In the genomic region with DNA sequence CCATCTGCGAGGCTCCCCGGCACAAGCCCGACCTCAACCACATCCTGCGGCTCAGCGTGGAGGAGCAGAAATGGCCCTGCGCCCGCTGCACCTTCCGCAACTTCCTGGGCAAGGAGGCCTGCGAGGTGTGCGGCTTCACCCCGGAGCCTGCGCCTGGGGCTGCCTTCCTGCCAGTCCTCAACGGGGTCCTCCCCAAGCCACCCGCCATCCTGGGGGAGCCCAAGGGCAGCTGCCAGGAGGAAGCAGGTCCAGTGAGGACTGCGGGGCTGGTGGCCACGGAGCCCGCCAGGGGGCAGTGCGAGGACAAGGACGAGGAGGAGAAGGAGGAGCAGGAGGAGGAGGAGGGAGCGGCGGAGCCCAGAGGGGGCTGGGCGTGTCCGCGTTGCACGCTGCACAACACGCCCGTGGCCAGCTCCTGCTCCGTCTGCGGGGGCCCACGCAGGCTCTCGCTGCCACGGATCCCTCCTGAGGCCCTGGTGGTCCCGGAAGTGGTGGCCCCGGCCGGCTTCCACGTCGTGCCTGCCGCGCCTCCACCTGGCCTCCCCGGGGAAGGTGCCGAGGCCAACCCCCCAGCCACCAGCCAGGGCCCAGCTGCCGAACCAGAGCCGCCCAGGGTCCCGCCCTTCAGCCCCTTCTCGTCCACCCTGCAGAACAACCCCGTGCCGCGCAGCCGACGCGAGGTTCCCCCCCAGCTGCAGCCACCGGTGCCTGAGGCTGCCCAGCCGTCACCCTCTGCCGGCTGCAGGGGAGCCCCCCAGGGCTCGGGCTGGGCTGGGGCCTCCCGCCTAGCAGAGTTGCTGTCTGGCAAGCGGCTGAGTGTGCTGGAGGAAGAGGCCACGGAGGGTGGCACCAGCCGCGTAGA, we compare ENCODE assay signal across 6 cellular contexts. TPM values are rescaled to one million over a fixed set of nuclear protein-coding genes. Genes with fewer than 3 reads are reported as not detected.
A peak's percentile ranks its signal among the peaks of the same experiment; 100 is the strongest.
DNase-seq lines count a peak whose midpoint lies in the region; ATAC-seq, FAIRE-seq and TF ChIP-seq lines count a peak whose summit lies in the region.

No MANE protein-coding gene starts in this region.

- ATAC-seq in K562 (peak; percentile 93), GM21529 (IDR thresholded peaks at IDR 0.05; ENCODE audit: unreplicated experiment) (no peak)

- H3K4me3 ChIP-seq in K562: no peak overlapping the region

- no peaks in the 10 kb centered on the region for H3K36me3 Mint-ChIP-seq in neural crest cell (ENCODE audit: low read depth)

- CTCF ChIA-PET in K562 (lab: Yijun Ruan, JAX; ENCODE audit: low intra/inter-chr PET ratio): no interaction called here

- in situ Hi-C loops in K562 (cut with MboI): no loop called here

- no peak overlapping the region for H3K27ac Mint-ChIP-seq in neural crest cell (ENCODE audit: unreplicated experiment)

- no peaks in the 10 kb centered on the region for H3K9me3 Mint-ChIP-seq in neural crest cell

- H3K9ac ChIP-seq in K562 (ENCODE audit: insufficient read depth in 1 of 2, low read depth in 2 of 2, low read length in 2 of 2): 0 out of 4 replicates have a peak overlapping the region, but pooled peaks of 1 of the 2 experiments have one; percentile 61

- no peak overlapping the region for H3K27ac ChIP-seq in K562 (ENCODE audit: extremely low read depth, low read depth, low read length)

- H3K79me2 ChIP-seq in K562 (ENCODE audit: control insufficient read depth, insufficient read depth, low read length): peaks cover 58% of the 10 kb centered on the region

- FAIRE-seq in K562 (lab: Jason Lieb, UNC): peak; percentile 66

- intact Hi-C loops in K562 (cut with micrococcal nuclease): no loop called here

- no peak overlapping the region for H3K4me3 Mint-ChIP-seq in neural crest cell

- peaks cover 0 to 60% of the 10 kb centered on the region in 2 experiments; a peak in 3 of 5 replicates for H3K4me1 ChIP-seq in K562 (replicated peaks in 1 of 2; ENCODE audit: control insufficient read depth in 2 of 2, insufficient read depth in 2 of 2, low read length in 2 of 2)

- no peaks in the 10 kb centered on the region for H3K4me1 Mint-ChIP-seq in neural crest cell

- no peaks in the 10 kb centered on the region for H3K27me3 ChIP-seq in K562 (ENCODE audit: control insufficient read depth in 2 of 2, insufficient read depth in 2 of 2, low read length in 2 of 2)

- POLR2A ChIA-PET in K562 (lab: Yijun Ruan, JAX): interaction anchor here (1.0 kb wide), 1 partner anchor 30 kb away, joined by 3 read pairs; no protein-coding TSS in a partner anchor

- H2AFZ ChIP-seq in K562 (ENCODE audit: low read depth, low read length): no peak overlapping the region

- peaks cover 72% of the 10 kb centered on the region; the same call in 1 of the 3 replicates for H3K36me3 ChIP-seq in K562 (ENCODE audit: control insufficient read depth, insufficient read depth, low read length)

- no peak for TF ChIP-seq POLR2A in K562 (conservative IDR thresholded peaks at IDR 0.05)

- WGBS in K562 (ENCODE audit: insufficient coverage, low coverage, missing lambda C conversion rate): 82% methylated on average over 11 of the region's 60 CpGs

- no peaks in the 10 kb centered on the region for H3K9me3 ChIP-seq in K562 (replicated peaks; ENCODE audit: control insufficient read depth, insufficient read depth, low read depth, low read length)

- H4K20me1 ChIP-seq in K562 (replicated peaks; ENCODE audit: control insufficient read depth, insufficient read depth, low read length): 0 out of 2 replicates have a peak, but pooled peaks cover 7% of the 10 kb centered on the region

- no peak overlapping the region for H3K4me2 ChIP-seq in K562 (ENCODE audit: insufficient read depth, low read length)

- H3K9me1 ChIP-seq in K562 (ENCODE audit: control insufficient read depth, insufficient read depth, low read length): no peaks in the 10 kb centered on the region

- TF ChIP-seq CTCF in K562 (IDR thresholded peaks at IDR 0.05 in 2 of 3, conservative IDR thresholded peaks at IDR 0.05 in 1 of 3; ENCODE audit: insufficient read depth in 2 of 3, low read depth in 1 of 3, low read length in 3 of 3) (peak; percentile 57 to 65 (median 62)), neural crest cell (conservative IDR thresholded peaks at IDR 0.05) (peak; percentile 67)

- no peaks in the 10 kb centered on the region for H3K27me3 Mint-ChIP-seq in neural crest cell (ENCODE audit: low read depth)

- BruUV-seq in K562 (replicated peaks; lab: Mats Ljungman, UMichigan): TSS peak; percentile 23

- no peak for TF ChIP-seq EP300 in K562 (IDR thresholded peaks at IDR 0.05; ENCODE audit: low read length)

- DNase-seq in NCI-H2227 (lab: John Stamatoyannopoulos, UW; ENCODE audit: unreplicated experiment) (peak; percentile 33), NCI-H2227 treated with DMSO at 0.1 percent for 48 hours (lab: John Stamatoyannopoulos, UW) (no peak), K562 (ENCODE audit: extremely low read depth in 1 of 4, low spot score in 3 of 4) (peak; percentile 46 to 63 (median 57)), neural crest cell (ENCODE audit: low read depth, low spot score) (peak; percentile 78), pons (ENCODE audit: low spot score) (no peak)

- TF ChIP-seq RAD21 in K562 (CRISPR knock-in tag; conservative IDR thresholded peaks at IDR 0.05 in 1 of 2, IDR thresholded peaks at IDR 0.05 in 1 of 2): peak; percentile 39 to 58; a peak in 3 of 4 replicates

RNA-seq across cellular contexts. Expression of gene PRR35, which starts 13.1 kb away (rescaled TPM):
- total RNA-seq in K562 (2011; cell fraction: chromatin; rRNA removed; ENCODE audit: low replicate concordance): 0.18 and 0.79 TPM in 2 replicates
- 0.66 and 1.3 TPM in 2 replicates for total RNA-seq in K562 (2011; cell fraction: nucleolus; rRNA removed)
- 0.29 and 0.53 TPM in 2 replicates for total RNA-seq in K562 (2011; cell fraction: nucleoplasm; rRNA removed)
- total RNA-seq in K562 (2014; rRNA removed) (0.41 and 0.45 TPM in 2 replicates), K562 (2014; rRNA removed; fragmentation: Illumina TruSeq; extraction: Trizol) (not detected in 2 replicates), K562 (2015; rRNA removed; fragmentation: Illumina TruSeq; extraction: Trizol) (0.08 TPM in 1 of 2 replicates, not detected in the other), K562 (2021) (0.18 and 0.42 TPM in 2 replicates), neural crest cell (not detected in 2 replicates)
- polyA plus RNA-seq in K562 (2011; rRNA removed) (0.09 and 0.17 TPM in 2 replicates), K562 (2014; fragmentation: Illumina TruSeq; extraction: Trizol) (0.07 TPM in 1 of 2 replicates, not detected in the other), K562 (2014; fragmentation: Nextera tagmentation; extraction: Ambion mirVana) (not detected), K562 (2014; rRNA removed) (0.15 and 0.24 TPM in 2 replicates)
- polyA plus RNA-seq in K562 (2011; cell fraction: cytosol; rRNA removed): 0.07 and 1.2 TPM in 2 replicates
- polyA plus RNA-seq in K562 (2011; cell fraction: nucleus; rRNA removed): 0.20 and 2.2 TPM in 2 replicates
- polyA plus RNA-seq in K562 (2012): 0.09 and 0.14 TPM in 2 replicates
- polyA minus RNA-seq in K562 (2011; rRNA and poly(A)+ RNA removed): not detected in 2 replicates
- polyA minus RNA-seq in K562 (2011; cell fraction: cytosol; rRNA and poly(A)+ RNA removed): not detected in 2 replicates
- polyA minus RNA-seq in K562 (2011; cell fraction: nucleus; rRNA and poly(A)+ RNA removed): 0.27 TPM in 1 of 2 replicates, not detected in the other

RNA-seq across cellular contexts. Expression of gene CAPN15, which starts 19.6 kb away (rescaled TPM):
- 95.0 and 335 TPM in 2 replicates for total RNA-seq in K562 (2011; cell fraction: chromatin; rRNA removed; ENCODE audit: low replicate concordance)
- total RNA-seq in K562 (2011; cell fraction: nucleolus; rRNA removed): 221 and 227 TPM in 2 replicates
- 99.2 and 108 TPM in 2 replicates for total RNA-seq in K562 (2011; cell fraction: nucleoplasm; rRNA removed)
- total RNA-seq in K562 (2014; rRNA removed): 63.2 and 81.8 TPM in 2 replicates
- total RNA-seq in K562 (2014; rRNA removed; fragmentation: Illumina TruSeq; extraction: Trizol): 4.2 and 4.3 TPM in 2 replicates
- total RNA-seq in K562 (2015; rRNA removed; fragmentation: Illumina TruSeq; extraction: Trizol): 26.1 and 28.1 TPM in 2 replicates
- 105 and 111 TPM in 2 replicates for total RNA-seq in K562 (2021)
- 14.2 and 20.5 TPM in 2 replicates for polyA plus RNA-seq in K562 (2011; rRNA removed)
- 20.0 and 89.6 TPM in 2 replicates for polyA plus RNA-seq in K562 (2011; cell fraction: cytosol; rRNA removed)
- 120 and 194 TPM in 2 replicates for polyA plus RNA-seq in K562 (2011; cell fraction: nucleus; rRNA removed)
- polyA plus RNA-seq in K562 (2012): 43.4 and 45.5 TPM in 2 replicates
- polyA plus RNA-seq in K562 (2014; fragmentation: Illumina TruSeq; extraction: Trizol): 4.9 and 23.2 TPM in 2 replicates
- polyA plus RNA-seq in K562 (2014; fragmentation: Nextera tagmentation; extraction: Ambion mirVana): under 1 TPM; 0.62 to 0.77 TPM
- polyA plus RNA-seq in K562 (2014; rRNA removed): 50.2 and 52.3 TPM in 2 replicates
- polyA minus RNA-seq in K562 (2011; rRNA and poly(A)+ RNA removed): 5.4 and 12.8 TPM in 2 replicates
- polyA minus RNA-seq in K562 (2011; cell fraction: cytosol; rRNA and poly(A)+ RNA removed): 69.7 and 71.5 TPM in 2 replicates
- polyA minus RNA-seq in K562 (2011; cell fraction: nucleus; rRNA and poly(A)+ RNA removed): 29.7 and 35.1 TPM in 2 replicates
- 56.9 and 60.3 TPM in 2 replicates for total RNA-seq in neural crest cell

RNA-seq across cellular contexts. Expression of gene NHLRC4, which starts 19.7 kb away (rescaled TPM):
- 3.1 and 8.5 TPM in 2 replicates for total RNA-seq in K562 (2011; cell fraction: chromatin; rRNA removed; ENCODE audit: low replicate concordance)
- 8.4 and 8.8 TPM in 2 replicates for total RNA-seq in K562 (2011; cell fraction: nucleolus; rRNA removed)
- 5.0 TPM in 2 replicates for total RNA-seq in K562 (2011; cell fraction: nucleoplasm; rRNA removed)
- 2.6 and 3.1 TPM in 2 replicates for total RNA-seq in K562 (2014; rRNA removed)
- 0.47 and 0.48 TPM in 2 replicates for total RNA-seq in K562 (2014; rRNA removed; fragmentation: Illumina TruSeq; extraction: Trizol)
- 1.2 and 1.3 TPM in 2 replicates for total RNA-seq in K562 (2015; rRNA removed; fragmentation: Illumina TruSeq; extraction: Trizol)
- 2.0 and 3.0 TPM in 2 replicates for total RNA-seq in K562 (2021)
- 1.3 and 1.7 TPM in 2 replicates for polyA plus RNA-seq in K562 (2011; rRNA removed)
- 2.0 and 4.5 TPM in 2 replicates for polyA plus RNA-seq in K562 (2011; cell fraction: cytosol; rRNA removed)
- 6.2 and 8.3 TPM in 2 replicates for polyA plus RNA-seq in K562 (2011; cell fraction: nucleus; rRNA removed)
- 1.7 and 7.2 TPM in 2 replicates for polyA plus RNA-seq in K562 (2012)
- polyA plus RNA-seq in K562 (2014; fragmentation: Illumina TruSeq; extraction: Trizol): 0.24 and 1.1 TPM in 2 replicates
- polyA plus RNA-seq in K562 (2014; fragmentation: Nextera tagmentation; extraction: Ambion mirVana): not detected
- polyA plus RNA-seq in K562 (2014; rRNA removed): 3.2 and 3.7 TPM in 2 replicates
- 0.39 and 0.51 TPM in 2 replicates for polyA minus RNA-seq in K562 (2011; rRNA and poly(A)+ RNA removed)
- 1.3 TPM in 1 of 2 replicates, not detected in the other for polyA minus RNA-seq in K562 (2011; cell fraction: cytosol; rRNA and poly(A)+ RNA removed)
- polyA minus RNA-seq in K562 (2011; cell fraction: nucleus; rRNA and poly(A)+ RNA removed): 6.5 and 8.1 TPM in 2 replicates
- 0.84 and 0.86 TPM in 2 replicates for total RNA-seq in neural crest cell

RNA-seq across cellular contexts. Expression of gene PIGQ, which starts 22.6 kb away (rescaled TPM):
- 51.8 and 208 TPM in 2 replicates for total RNA-seq in K562 (2011; cell fraction: chromatin; rRNA removed; ENCODE audit: low replicate concordance)
- 193 and 220 TPM in 2 replicates for total RNA-seq in K562 (2011; cell fraction: nucleolus; rRNA removed)
- total RNA-seq in K562 (2011; cell fraction: nucleoplasm; rRNA removed): 84.0 and 92.9 TPM in 2 replicates
- total RNA-seq in K562 (2014; rRNA removed) (30.7 and 36.1 TPM in 2 replicates), K562 (2014; rRNA removed; fragmentation: Illumina TruSeq; extraction: Trizol) (2.3 and 3.4 TPM in 2 replicates), K562 (2015; rRNA removed; fragmentation: Illumina TruSeq; extraction: Trizol) (14.1 and 14.3 TPM in 2 replicates), K562 (2021) (43.7 and 49.6 TPM in 2 replicates), neural crest cell (84.9 and 91.7 TPM in 2 replicates)
- polyA plus RNA-seq in K562 (2011; rRNA removed) (11.2 and 19.4 TPM in 2 replicates), K562 (2014; fragmentation: Illumina TruSeq; extraction: Trizol) (11.7 and 21.9 TPM in 2 replicates), K562 (2014; fragmentation: Nextera tagmentation; extraction: Ambion mirVana) (1 to 10 TPM in 1 of 2 experiments, under 1 TPM in 1; 0.20 to 2.5 TPM), K562 (2014; rRNA removed) (42.1 and 42.3 TPM in 2 replicates)
- 15.7 and 51.3 TPM in 2 replicates for polyA plus RNA-seq in K562 (2011; cell fraction: cytosol; rRNA removed)
- 84.7 and 175 TPM in 2 replicates for polyA plus RNA-seq in K562 (2011; cell fraction: nucleus; rRNA removed)
- polyA plus RNA-seq in K562 (2012): 22.2 and 33.3 TPM in 2 replicates
- 9.6 and 17.9 TPM in 2 replicates for polyA minus RNA-seq in K562 (2011; rRNA and poly(A)+ RNA removed)
- 11.2 and 15.5 TPM in 2 replicates for polyA minus RNA-seq in K562 (2011; cell fraction: cytosol; rRNA and poly(A)+ RNA removed)
- polyA minus RNA-seq in K562 (2011; cell fraction: nucleus; rRNA and poly(A)+ RNA removed): 33.2 and 44.4 TPM in 2 replicates

RNA-seq across cellular contexts. Expression of gene RAB40C, which starts 42.7 kb away (rescaled TPM):
- 10.6 and 36.6 TPM in 2 replicates for total RNA-seq in K562 (2011; cell fraction: chromatin; rRNA removed; ENCODE audit: low replicate concordance)
- 24.2 and 24.8 TPM in 2 replicates for total RNA-seq in K562 (2011; cell fraction: nucleolus; rRNA removed)
- 15.5 and 15.6 TPM in 2 replicates for total RNA-seq in K562 (2011; cell fraction: nucleoplasm; rRNA removed)
- 22.3 and 26.0 TPM in 2 replicates for total RNA-seq in K562 (2014; rRNA removed)
- total RNA-seq in K562 (2014; rRNA removed; fragmentation: Illumina TruSeq; extraction: Trizol): 1.9 and 2.5 TPM in 2 replicates
- total RNA-seq in K562 (2015; rRNA removed; fragmentation: Illumina TruSeq; extraction: Trizol): 10.1 and 11.4 TPM in 2 replicates
- total RNA-seq in K562 (2021): 23.4 and 25.3 TPM in 2 replicates
- 8.7 and 10.9 TPM in 2 replicates for polyA plus RNA-seq in K562 (2011; rRNA removed)
- 15.6 and 35.2 TPM in 2 replicates for polyA plus RNA-seq in K562 (2011; cell fraction: cytosol; rRNA removed)
- 22.1 and 35.1 TPM in 2 replicates for polyA plus RNA-seq in K562 (2011; cell fraction: nucleus; rRNA removed)
- polyA plus RNA-seq in K562 (2012): 15.7 and 28.1 TPM in 2 replicates
- 5.6 and 13.3 TPM in 2 replicates for polyA plus RNA-seq in K562 (2014; fragmentation: Illumina TruSeq; extraction: Trizol)
- under 1 TPM; 0.17 to 0.50 TPM for polyA plus RNA-seq in K562 (2014; fragmentation: Nextera tagmentation; extraction: Ambion mirVana)
- 20.9 and 22.3 TPM in 2 replicates for polyA plus RNA-seq in K562 (2014; rRNA removed)
- 2.9 and 5.0 TPM in 2 replicates for polyA minus RNA-seq in K562 (2011; rRNA and poly(A)+ RNA removed)
- 10.3 and 15.5 TPM in 2 replicates for polyA minus RNA-seq in K562 (2011; cell fraction: cytosol; rRNA and poly(A)+ RNA removed)
- 4.8 and 5.1 TPM in 2 replicates for polyA minus RNA-seq in K562 (2011; cell fraction: nucleus; rRNA and poly(A)+ RNA removed)
- 30.9 and 31.6 TPM in 2 replicates for total RNA-seq in neural crest cell

Comparison
In these comparisons a context has a peak if more than half of its experiments do, and no peak if none do; other contexts are left out.
1. DNase-seq: peak in NCI-H2227 (single experiment), K562 (4 of 4) and neural crest cell (single experiment); none in NCI-H2227 treated with DMSO at 0.1 percent for 48 hours (single experiment) and pons (single experiment).